23 cellular contexts compared by ENCODE assay signal in the genomic region with DNA sequence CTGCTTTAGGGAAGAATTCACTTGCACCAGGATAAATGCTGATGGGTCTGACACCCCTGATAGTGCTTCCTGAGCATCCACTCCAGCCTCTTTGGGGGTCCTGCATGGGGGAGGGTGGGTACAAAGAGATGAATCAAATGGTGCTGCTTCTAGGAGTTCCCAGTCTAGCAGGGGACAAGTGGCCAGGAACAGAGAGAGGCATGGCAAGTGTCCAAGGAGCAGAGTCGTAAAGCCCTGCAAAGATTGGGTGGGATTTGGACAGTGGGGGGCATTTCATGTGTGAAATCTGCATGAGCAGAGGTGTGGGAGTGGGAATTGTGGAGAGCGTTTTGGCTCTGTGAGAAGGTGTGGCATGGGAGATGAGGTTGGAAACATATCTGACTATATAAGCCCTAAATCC.
"Had no signal": no experiment of that assay in that cellular context is flagged by ENCODE, and none has a peak within 500 bp of the region (broad histone marks: within the 10 kb centered on the region; RNA-seq: fewer than 3 reads in every experiment).

No MANE protein-coding gene starts in this region.

- H3K36me3 ChIP-seq: esophagus muscularis mucosa, gastroesophageal sphincter, heart right ventricle, left lung, neutrophil, right lobe of liver, suprapubic skin, transverse colon had no signal

- DNase-seq: dermis blood vessel endothelial cell; effector memory CD4-positive, alpha-beta T cell; foreskin keratinocyte; heart right ventricle; hippocampal formation; left cardiac atrium; left lung; naive thymus-derived CD8-positive, alpha-beta T cell; nephron progenitor cell; right lobe of liver; small intestine; stimulated activated CD4-positive, alpha-beta T cell treated with anti-CD3 and anti-CD28 coated beads, Interleukin-15, amount 100 ng/mL, for 24 hours; stimulated activated CD4-positive, alpha-beta T cell treated with anti-CD3 and anti-CD28 coated beads, Interleukin-2, amount 100 ng/mL, for 48 hours; stimulated activated naive B cell treated with anti-CD40 and anti-IgM and Interleukin-4, amounts not matched to agents 10 μg/mL and 1 μg/mL and 100 μg/mL, for 72 hours; stimulated activated naive CD8-positive, alpha-beta T cell treated with anti-CD3 and anti-CD28 coated beads, Interleukin-15, amount 100 ng/mL, for 72 hours; transverse colon had no signal

- H3K4me1 ChIP-seq: esophagus muscularis mucosa, foreskin keratinocyte, gastroesophageal sphincter, heart right ventricle, left lung, parathyroid adenoma, right lobe of liver, suprapubic skin, transverse colon had no signal

- H3K27ac ChIP-seq: coronary artery, esophagus muscularis mucosa, foreskin keratinocyte, gastroesophageal sphincter, heart right ventricle, left lung, neutrophil, parathyroid adenoma, right lobe of liver, suprapubic skin, transverse colon had no signal

- H3K27me3 Mint-ChIP-seq: stimulated activated naive CD8-positive, alpha-beta T cell treated with anti-CD3 and anti-CD28 coated beads, Interleukin-15, amount 100 ng/mL, for 72 hours had no signal

- H3K9me3 Mint-ChIP-seq: naive thymus-derived CD8-positive, alpha-beta T cell; stimulated activated naive CD8-positive, alpha-beta T cell treated with anti-CD3 and anti-CD28 coated beads, Interleukin-15, amount 100 ng/mL, for 72 hours had no signal

- H3K27me3 ChIP-seq: esophagus muscularis mucosa, gastroesophageal sphincter, heart right ventricle, left lung, neutrophil, right lobe of liver, suprapubic skin, transverse colon had no signal

- H3K9me3 ChIP-seq: esophagus muscularis mucosa, gastroesophageal sphincter, left lung, neutrophil, right lobe of liver, suprapubic skin, transverse colon had no signal

- H3K4me3 Mint-ChIP-seq: naive thymus-derived CD8-positive, alpha-beta T cell; nephron progenitor cell; stimulated activated naive B cell treated with anti-CD40 and anti-IgM and Interleukin-4, amounts not matched to agents 10 μg/mL and 1 μg/mL and 100 μg/mL, for 72 hours; stimulated activated naive CD8-positive, alpha-beta T cell treated with anti-CD3 and anti-CD28 coated beads, Interleukin-15, amount 100 ng/mL, for 72 hours had no signal

- H3K4me1 Mint-ChIP-seq: naive thymus-derived CD8-positive, alpha-beta T cell; stimulated activated naive B cell treated with anti-CD40 and anti-IgM and Interleukin-4, amounts not matched to agents 10 μg/mL and 1 μg/mL and 100 μg/mL, for 72 hours; stimulated activated naive CD8-positive, alpha-beta T cell treated with anti-CD3 and anti-CD28 coated beads, Interleukin-15, amount 100 ng/mL, for 72 hours had no signal

- H3K27ac Mint-ChIP-seq: nephron progenitor cell; progenitor cell of endocrine pancreas; stimulated activated naive B cell treated with anti-CD40 and anti-IgM and Interleukin-4, amounts not matched to agents 10 μg/mL and 1 μg/mL and 100 μg/mL, for 72 hours had no signal

- H3K79me2 ChIP-seq: parathyroid adenoma had no signal

- H3K9ac ChIP-seq: parathyroid adenoma had no signal

- H3K4me3 ChIP-seq: coronary artery, esophagus muscularis mucosa, gastroesophageal sphincter, heart right ventricle, left lung, right lobe of liver, suprapubic skin, transverse colon had no signal

- H3K36me3 Mint-ChIP-seq: naive thymus-derived CD8-positive, alpha-beta T cell; stimulated activated naive B cell treated with anti-CD40 and anti-IgM and Interleukin-4, amounts not matched to agents 10 μg/mL and 1 μg/mL and 100 μg/mL, for 72 hours had no signal

- ATAC-seq: foreskin keratinocyte; gastroesophageal sphincter; heart right ventricle; left cardiac atrium; left lung; naive thymus-derived CD8-positive, alpha-beta T cell; right lobe of liver; stimulated activated naive B cell treated with anti-CD40 and anti-IgM and Interleukin-4, amounts not matched to agents 10 μg/mL and 1 μg/mL and 100 μg/mL, for 72 hours; stimulated activated naive CD8-positive, alpha-beta T cell treated with anti-CD3 and anti-CD28 coated beads, Interleukin-15, amount 100 ng/mL, for 72 hours had no signal

- H2AFZ ChIP-seq: parathyroid adenoma had no signal
